14 cellular contexts compared by ENCODE assay signal in genomic region chr2:95434507-95435076, GRCh38. TPM values are rescaled to one million over a fixed set of nuclear protein-coding genes. Genes with fewer than 3 reads are reported as not detected.
A peak's percentile ranks its signal among the peaks of the same experiment; 100 is the strongest.
DNase-seq lines count a peak whose midpoint lies in the region; ATAC-seq, FAIRE-seq and TF ChIP-seq lines count a peak whose summit lies in the region.
"Not testable (repeated sequence)": the region's sequence is repeated elsewhere in the genome, so short reads cannot be mapped to it uniquely, and the experiment has no call there.
"Had no signal": no experiment of that assay in that cellular context is flagged by ENCODE, and none has a peak within 500 bp of the region (broad histone marks: within the 10 kb centered on the region; RNA-seq: fewer than 3 reads in every experiment).

No MANE protein-coding gene starts in this region.

- intact Hi-C loops in PC-9 (cut with micrococcal nuclease; ENCODE audit: unreplicated experiment); adrenal gland (cut with DNase I); left lung (cut with DNase I): not testable (repeated sequence)

- not testable (repeated sequence) for TF ChIP-seq POLR2A in H54 (IDR thresholded peaks at IDR 0.05; ENCODE audit: low read depth, low read length); adrenal gland (IDR thresholded peaks at IDR 0.05)

- not testable (repeated sequence) for H3F3A ChIP-seq in PC-9 (ENCODE audit: insufficient read depth, low read depth)

- DNase-seq in A172 (ENCODE audit: low spot score) (peak; percentile 72), PC-9 (peak; percentile 85 to 96), adrenal gland (peak; percentile 35 to 86 (median 81)), choroid plexus epithelial cell (ENCODE audit: low read depth) (peak; percentile 69), glomerular visceral epithelial cell (ENCODE audit: extremely low spot score) (peak; percentile 81), left lung (peak; percentile 65 to 87), renal cortical epithelial cell (ENCODE audit: low read depth) (peak; percentile 80)
- DNase-seq in H54 (ENCODE audit: insufficient read length, low spot score), result not testable (repeated sequence)

- WGBS in adrenal gland, 4 donors, result 40 to 45% (median 44%) methylated on average over 1 to 2 of the region's 3 CpGs; no CpG with 5 or more reads in 1 of the 4 donors

- not testable (repeated sequence) for H4K20me1 ChIP-seq in PC-9 (ENCODE audit: insufficient read depth)

- H2AFZ ChIP-seq in PC-9, result not testable (repeated sequence)

- peak overlapping the region; percentile 43; the same call in 1 of the 2 replicates for H3K27ac ChIP-seq in PC-9
- H3K27ac ChIP-seq in adrenal gland, result peak overlapping the region in 1 of 5 donors; percentile 53
- H3K27ac ChIP-seq in left lung, result not testable (repeated sequence)

- not testable (repeated sequence) for H3K27me3 ChIP-seq in PC-9 (ENCODE audit: insufficient read depth, low read depth); adrenal gland; left lung

- CTCF ChIA-PET in PC-9 (lab: Charles Lee), result not testable (repeated sequence)

- peak; percentile 83 for ATAC-seq in left lung

- H3K9me3 ChIP-seq in PC-9 (ENCODE audit: insufficient read depth, low read depth); adrenal gland (replicated peaks in 1 of 3); left lung: not testable (repeated sequence)

- FAIRE-seq in H54 (lab: Jason Lieb, UNC), result peak; percentile 94

- POLR2A ChIA-PET in PC-9 (lab: Charles Lee; ENCODE audit: unreplicated experiment), result not testable (repeated sequence)

- not testable (repeated sequence) for H3K36me3 ChIP-seq in PC-9 (ENCODE audit: low read depth); adrenal gland (replicated peaks in 1 of 2); left lung

- H3K4me2 ChIP-seq in PC-9, result not testable (repeated sequence)

- H3K4me1 ChIP-seq in PC-9 (replicated peaks; ENCODE audit: insufficient read depth); adrenal gland (replicated peaks in 1 of 2); left lung: not testable (repeated sequence)

- not testable (repeated sequence) for TF ChIP-seq CTCF in PC-9 (conservative IDR thresholded peaks at IDR 0.05); adrenal gland (IDR thresholded peaks at IDR 0.05); choroid plexus epithelial cell (conservative IDR thresholded peaks at IDR 0.05; ENCODE audit: low read depth, low read length); left lung (IDR thresholded peaks at IDR 0.05)

- BruUV-seq in PC-9 (replicated peaks; lab: Mats Ljungman, UMichigan), result not testable (repeated sequence)

- not testable (repeated sequence) for H3K4me3 ChIP-seq in PC-9; adrenal gland; choroid plexus epithelial cell (ENCODE audit: low read depth, low read length); left lung

- not testable (repeated sequence) for H3K79me2 ChIP-seq in PC-9 (ENCODE audit: low read depth)

- H3K9me2 ChIP-seq in PC-9 (ENCODE audit: insufficient read depth), result not testable (repeated sequence)

RNA-seq across cellular contexts. Expression of gene FAHD2A, which starts 32.1 kb away (rescaled TPM):
- 43.5 and 55.3 TPM in 2 replicates for total RNA-seq in A172 (2014; rRNA removed; shearing (Covaris generic))
- total RNA-seq in PC-9 (2021) (23.0 and 28.7 TPM in 2 replicates), adrenal gland (10 to 100 TPM; 12.9 to 35.2 (median 27.8) TPM), left lung (10 to 100 TPM; 23.6 to 26.8 TPM), renal cortical epithelial cell (16.4 and 49.3 TPM in 2 replicates)
- 10 to 100 TPM; 22.6 to 28.6 (median 28.1) TPM for polyA plus RNA-seq in adrenal gland

RNA-seq across cellular contexts. Expression of gene TRIM43B, which starts 50.0 kb away (rescaled TPM):
- total RNA-seq in A172 (2014; rRNA removed; shearing (Covaris generic)), result not detected in 2 replicates
- total RNA-seq in PC-9 (2021) (not detected in 2 replicates), adrenal gland (not detected), left lung (not detected), renal cortical epithelial cell (not detected in 2 replicates)
- polyA plus RNA-seq in adrenal gland, result not detected
- total RNA-seq: activated naive CD4-positive, alpha-beta T cell treated with anti-CD3 and anti-CD28 coated beads, Interleukin-2, amount 50 U/mL, for 72 hours; activated T-helper 1 cell treated with anti-CD3 and anti-CD28 coated beads, Interleukin-12 subunit alpha, Interleukin-12 subunit beta, Interleukin-2, Interleukin-4 antibody, amounts not matched to agents 30 ng/mL and 10 ng/mL and 1 ng/mL, durations not matched to agents 14 hours and 24 hours and 36 hours; esophagus squamous epithelium; left colon; skeletal muscle tissue; transverse colon had no signal
